ENCODE assay signal across 7 cellular contexts in the genomic region with DNA sequence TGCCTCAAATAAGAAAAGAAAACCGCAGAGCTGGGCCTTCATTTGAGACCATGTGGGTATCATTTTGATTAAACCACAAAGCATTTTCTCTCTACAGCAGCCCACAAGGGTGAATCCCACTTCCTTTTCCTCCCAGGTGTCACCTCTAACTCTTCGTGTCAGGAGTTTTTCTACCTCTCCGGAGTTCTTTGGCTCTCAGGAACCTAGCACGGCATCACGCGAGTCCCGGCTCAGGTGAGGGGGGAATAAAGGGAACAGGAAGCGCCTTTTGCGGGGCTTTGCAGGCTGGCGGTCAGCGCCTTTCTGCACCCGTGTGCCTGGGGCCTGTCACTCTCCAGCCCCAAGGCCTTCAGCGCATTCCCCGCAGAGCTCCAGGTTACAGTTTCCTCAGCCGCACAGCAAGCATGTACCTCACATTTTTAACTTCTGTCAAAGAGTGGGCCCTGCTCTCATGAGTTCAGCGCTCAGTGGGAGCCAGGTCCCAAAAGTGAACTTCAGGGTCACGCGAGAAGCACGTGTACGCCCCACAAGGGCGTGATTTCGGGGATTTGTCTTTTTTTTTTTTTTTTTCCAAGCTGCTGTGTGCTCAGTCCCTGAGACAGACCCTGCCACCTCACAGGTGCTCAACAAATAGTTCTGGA. TPM values are rescaled to one million over a fixed set of nuclear protein-coding genes. Genes with fewer than 3 reads are reported as not detected.
A peak's percentile ranks its signal among the peaks of the same experiment; 100 is the strongest.
DNase-seq lines count a peak whose midpoint lies in the region; ATAC-seq and TF ChIP-seq lines count a peak whose summit lies in the region.

No MANE protein-coding gene starts in this region.

- H3K36me3 Mint-ChIP-seq in neural progenitor cell: no peaks in the 10 kb centered on the region

- no peak overlapping the region for H3K9ac ChIP-seq in neural progenitor cell

- H3K36me3 ChIP-seq in neural progenitor cell (no peaks in the 10 kb centered on the region), upper lobe of left lung (no peaks in the 10 kb centered on the region)

- ATAC-seq in GM18858 (IDR thresholded peaks at IDR 0.05; ENCODE audit: unreplicated experiment) (peak; percentile 10), HG02763 (IDR thresholded peaks at IDR 0.05; ENCODE audit: unreplicated experiment) (peak; percentile 10), upper lobe of left lung (ENCODE audit: low FRiP score in 2 of 2) (peak; percentile 46 to 55)

- H3K9me3 ChIP-seq in neural progenitor cell (ENCODE audit: low read depth): no peaks in the 10 kb centered on the region
- no peaks in the 10 kb centered on the region for H3K9me3 ChIP-seq in upper lobe of left lung

- H3K4me3 Mint-ChIP-seq in neural progenitor cell: peak overlapping the region; percentile 92

- peaks cover 42% of the 10 kb centered on the region for H3F3A ChIP-seq in neural progenitor cell (ENCODE audit: low read depth)

- peak overlapping the region; percentile 28 for H3K27ac Mint-ChIP-seq in neural progenitor cell

- H3K4me1 Mint-ChIP-seq in neural progenitor cell: peaks cover 24% of the 10 kb centered on the region

- TF ChIP-seq CTCF in fibroblast of the aortic adventitia (IDR thresholded peaks at IDR 0.05; ENCODE audit: insufficient read depth, low read length) (no peak), neural progenitor cell (IDR thresholded peaks at IDR 0.05) (no peak), upper lobe of left lung (IDR thresholded peaks at IDR 0.05) (no peak)

- no peak for TF ChIP-seq EP300 in upper lobe of left lung (IDR thresholded peaks at IDR 0.05)

- H3K27ac ChIP-seq in neural progenitor cell (no peak overlapping the region), upper lobe of left lung (peak overlapping the region; percentile 76 to 88 (median 83))

- peak overlapping the region; percentile 90 for H2AFZ ChIP-seq in neural progenitor cell (replicated peaks)

- H3K4me3 ChIP-seq in fibroblast of the aortic adventitia (ENCODE audit: low read depth, low read length): peak overlapping the region; percentile 70
- peak overlapping the region; percentile 77 for H3K4me3 ChIP-seq in neural progenitor cell
- H3K4me3 ChIP-seq in upper lobe of left lung: peak overlapping the region; percentile 26 to 71 (median 66)

- peaks cover 12% of the 10 kb centered on the region for H3K27me3 Mint-ChIP-seq in neural progenitor cell (ENCODE audit: insufficient read depth, low read depth)

- no peak for TF ChIP-seq POLR2A in upper lobe of left lung (IDR thresholded peaks at IDR 0.05)

- H4K20me1 ChIP-seq in neural progenitor cell (ENCODE audit: low read depth): no peaks in the 10 kb centered on the region

- H3K9me3 Mint-ChIP-seq in neural progenitor cell: no peaks in the 10 kb centered on the region

- peak overlapping the region; percentile 91 for H3K4me2 ChIP-seq in neural progenitor cell

- 0 to 1% methylated on average over 17 to 22 of the region's 22 CpGs for WGBS in upper lobe of left lung, 2 donors

- H3K27me3 ChIP-seq in neural progenitor cell (peaks cover 13% of the 10 kb centered on the region), upper lobe of left lung (no peaks in the 10 kb centered on the region)

- DNase-seq in NCI-H2171 (lab: John Stamatoyannopoulos, UW) (peak; percentile 64), activated T-cell treated with anti-CD3 and anti-CD28 coated beads for 4 hours (peak; percentile 14), fibroblast of the aortic adventitia (ENCODE audit: low read depth) (no peak), neural progenitor cell (ENCODE audit: low spot score) (peak; percentile 58), upper lobe of left lung (peak in 1 of 2 donors; percentile 57)

- H3K4me1 ChIP-seq in neural progenitor cell (peaks cover 12% of the 10 kb centered on the region), upper lobe of left lung (peaks cover 10 to 25% (median 14%) of the 10 kb centered on the region in 4 donors)

- H3K79me2 ChIP-seq in neural progenitor cell (ENCODE audit: low read depth): no peaks in the 10 kb centered on the region

RNA-seq across cellular contexts. Expression of gene PRPF40B, which starts 0.7 kb away (rescaled TPM):
- total RNA-seq in fibroblast of the aortic adventitia (ENCODE audit: low replicate concordance) (10.5 and 16.8 TPM in 2 replicates), neural progenitor cell (ENCODE audit: low replicate concordance) (18.1 and 30.5 TPM in 2 replicates), upper lobe of left lung (10 to 100 TPM; 10.8 to 63.9 (median 16.9) TPM)

RNA-seq across cellular contexts. Expression of gene FAM186B, which starts 17.2 kb away (rescaled TPM):
- total RNA-seq in fibroblast of the aortic adventitia (ENCODE audit: low replicate concordance) (0.45 and 2.7 TPM in 2 replicates), neural progenitor cell (ENCODE audit: low replicate concordance) (0.25 TPM in 1 of 2 replicates, not detected in the other), upper lobe of left lung (1 to 10 TPM in 2 of 6 donors, under 1 TPM in 4; 0.20 to 3.1 (median 0.73) TPM)

RNA-seq across cellular contexts. Expression of gene MCRS1, which starts 54.7 kb away (rescaled TPM):
- total RNA-seq in fibroblast of the aortic adventitia (ENCODE audit: low replicate concordance) (45.5 and 48.7 TPM in 2 replicates), neural progenitor cell (ENCODE audit: low replicate concordance) (62.4 and 91.5 TPM in 2 replicates), upper lobe of left lung (10 to 100 TPM; 39.6 to 85.9 (median 62.7) TPM)
